Comparison of ENCODE assay signal across 9 cellular contexts in the genomic region with DNA sequence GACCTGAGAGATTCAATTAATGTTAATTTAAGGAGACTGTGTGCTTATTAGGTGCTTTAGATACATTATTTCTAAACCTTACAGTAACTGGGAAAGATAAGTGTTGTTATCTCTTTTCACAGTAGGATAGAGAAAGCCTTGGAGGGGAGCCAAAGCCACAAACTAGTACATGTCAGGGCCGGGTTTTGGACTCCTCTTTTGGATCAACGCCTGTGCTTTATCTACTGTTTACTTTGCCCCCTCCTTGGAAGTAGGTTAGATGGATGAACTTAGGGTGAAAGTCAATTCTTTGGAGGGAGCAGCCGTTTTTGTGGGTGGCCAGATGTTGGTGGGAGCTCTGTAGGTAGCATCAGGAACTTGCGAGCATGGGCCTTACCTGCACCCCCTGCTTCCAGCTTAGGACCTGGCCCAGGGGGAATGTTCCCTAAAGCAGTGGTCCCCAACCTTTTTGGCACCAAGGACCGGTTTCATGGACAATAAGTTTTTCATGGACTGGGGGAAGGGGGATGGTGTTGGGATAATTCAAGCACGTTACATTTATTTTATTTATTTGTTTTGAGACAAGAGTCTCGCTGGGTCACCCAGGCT. TPM values are rescaled to one million over a fixed set of nuclear protein-coding genes. Genes with fewer than 3 reads are reported as not detected.
DNase-seq lines count a peak whose midpoint lies in the region; ATAC-seq lines count a peak whose summit lies in the region.
"Had no signal": no experiment of that assay in that cellular context is flagged by ENCODE, and none has a peak within 500 bp of the region (broad histone marks: within the 10 kb centered on the region; RNA-seq: fewer than 3 reads in every experiment).

No MANE protein-coding gene starts in this region.

- H3K4me3 ChIP-seq in naive thymus-derived CD4-positive, alpha-beta T cell (ENCODE audit: low read length): no peak overlapping the region

- H3K36me3 ChIP-seq in naive thymus-derived CD4-positive, alpha-beta T cell (ENCODE audit: control insufficient read depth in 2 of 3, insufficient read depth in 3 of 3, low read length in 3 of 3): peaks cover 0 to 4% (median 0%) of the 10 kb centered on the region in 3 experiments

- no peak overlapping the region for H3K27ac Mint-ChIP-seq in activated naive CD8-positive, alpha-beta T cell treated with anti-CD3 and anti-CD28 coated beads, Interleukin-2, amount 50 U/mL, for 24 hours
- H3K27ac Mint-ChIP-seq in naive thymus-derived CD4-positive, alpha-beta T cell: peak overlapping the region in 3 of 9 donors; percentile 0 to 90 (median 10)

- H3K27ac ChIP-seq in naive thymus-derived CD4-positive, alpha-beta T cell (ENCODE audit: low read depth, low read length): no peak overlapping the region

- no peaks in the 10 kb centered on the region for H3K27me3 ChIP-seq in naive thymus-derived CD4-positive, alpha-beta T cell (ENCODE audit: control insufficient read depth in 2 of 2, insufficient read depth in 2 of 2, low read length in 2 of 2)

- H3K36me3 Mint-ChIP-seq in activated naive CD8-positive, alpha-beta T cell treated with anti-CD3 and anti-CD28 coated beads, Interleukin-2, amount 50 U/mL, for 24 hours (ENCODE audit: low read depth): no peaks in the 10 kb centered on the region
- H3K36me3 Mint-ChIP-seq in naive thymus-derived CD4-positive, alpha-beta T cell: peaks cover 0 to 4% (median 3%) of the 10 kb centered on the region in 5 donors

- POLR2A ChIA-PET in naive thymus-derived CD4-positive, alpha-beta T cell (lab: Charles Lee): no interaction called here

- peaks cover 8 to 33% of the 10 kb centered on the region in 2 donors for H3K4me1 ChIP-seq in naive thymus-derived CD4-positive, alpha-beta T cell (ENCODE audit: control insufficient read depth in 2 of 2, insufficient read depth in 2 of 2, low read length in 2 of 2)

- H3K4me3 Mint-ChIP-seq in activated naive CD8-positive, alpha-beta T cell treated with anti-CD3 and anti-CD28 coated beads, Interleukin-2, amount 50 U/mL, for 24 hours: peak overlapping the region; percentile 91
- H3K4me3 Mint-ChIP-seq in naive thymus-derived CD4-positive, alpha-beta T cell: peak overlapping the region in 9 of 10 donors; percentile 49 to 98 (median 93)

- H3K4me1 Mint-ChIP-seq in activated naive CD8-positive, alpha-beta T cell treated with anti-CD3 and anti-CD28 coated beads, Interleukin-2, amount 50 U/mL, for 24 hours: peaks cover 46% of the 10 kb centered on the region
- peaks cover 13 to 31% (median 21%) of the 10 kb centered on the region in 7 donors for H3K4me1 Mint-ChIP-seq in naive thymus-derived CD4-positive, alpha-beta T cell

- peaks cover 3% of the 10 kb centered on the region for H3K27me3 Mint-ChIP-seq in activated naive CD8-positive, alpha-beta T cell treated with anti-CD3 and anti-CD28 coated beads, Interleukin-2, amount 50 U/mL, for 24 hours
- H3K27me3 Mint-ChIP-seq in naive thymus-derived CD4-positive, alpha-beta T cell: peaks cover 0 to 23% (median 10%) of the 10 kb centered on the region in 5 donors

- intact Hi-C loops in naive thymus-derived CD4-positive, alpha-beta T cell (cut with micrococcal nuclease): no loop called here

- peak; percentile 8 for DNase-seq in NCI-H146 (lab: John Stamatoyannopoulos, UW)
- DNase-seq in NCI-H146 treated with DMSO at 0.1 percent for 48 hours (lab: John Stamatoyannopoulos, UW; ENCODE audit: unreplicated experiment): no peak
- peak; percentile 27 for DNase-seq in LoVo (ENCODE audit: low spot score)
- DNase-seq in activated naive CD8-positive, alpha-beta T cell treated with anti-CD3 and anti-CD28 coated beads, Interleukin-2, amount 50 U/mL, for 24 hours: no peak
- no peak for DNase-seq in naive thymus-derived CD4-positive, alpha-beta T cell
- no peak for DNase-seq in EL
- DNase-seq: activated CD4-positive, alpha-beta T cell treated with anti-CD3 and anti-CD28 coated beads, Interleukin-2, amount 50 U/mL, for 48 hours had no signal

- CTCF ChIA-PET in naive thymus-derived CD4-positive, alpha-beta T cell (lab: Charles Lee): no interaction called here

- ATAC-seq in activated naive CD8-positive, alpha-beta T cell treated with anti-CD3 and anti-CD28 coated beads, Interleukin-2, amount 50 U/mL, for 24 hours: no peak
- no peak for ATAC-seq in naive thymus-derived CD4-positive, alpha-beta T cell
- ATAC-seq in GM19324 (IDR thresholded peaks at IDR 0.05; ENCODE audit: low FRiP score, unreplicated experiment): no peak
- ATAC-seq in GM21786 (IDR thresholded peaks at IDR 0.05; ENCODE audit: unreplicated experiment): no peak

- no peaks in the 10 kb centered on the region for H3K9me3 Mint-ChIP-seq in activated naive CD8-positive, alpha-beta T cell treated with anti-CD3 and anti-CD28 coated beads, Interleukin-2, amount 50 U/mL, for 24 hours
- peaks cover 0 to 9% (median 2%) of the 10 kb centered on the region in 11 donors for H3K9me3 Mint-ChIP-seq in naive thymus-derived CD4-positive, alpha-beta T cell

- no peaks in the 10 kb centered on the region for H3K9me3 ChIP-seq in naive thymus-derived CD4-positive, alpha-beta T cell (ENCODE audit: control insufficient read depth in 2 of 3, low read length in 3 of 3)

RNA-seq across cellular contexts. Expression of gene HHAT, which starts 1.7 kb away (rescaled TPM):
- total RNA-seq in naive thymus-derived CD4-positive, alpha-beta T cell: 1 to 10 TPM; 1.1 to 3.8 (median 2.7) TPM
- polyA plus RNA-seq in naive thymus-derived CD4-positive, alpha-beta T cell: under 1 TPM; 0.84 to 0.99 TPM

Comparison
In these comparisons a context has a peak if more than half of its experiments do, and no peak if none do; other contexts are left out.
1. DNase-seq: peak in NCI-H146 (single experiment) and LoVo (single experiment); none in NCI-H146 treated with DMSO at 0.1 percent for 48 hours (single experiment), activated naive CD8-positive, alpha-beta T cell treated with anti-CD3 and anti-CD28 coated beads, Interleukin-2, amount 50 U/mL, for 24 hours (single experiment), naive thymus-derived CD4-positive, alpha-beta T cell (0 of 9) and EL (single experiment).